ENCODE assay signal across 19 cellular contexts in genomic region chr3:141537866-141538265, GRCh38.
"Had no signal": no experiment of that assay in that cellular context is flagged by ENCODE, and none has a peak within 500 bp of the region (broad histone marks: within the 10 kb centered on the region; RNA-seq: fewer than 3 reads in every experiment).

No MANE protein-coding gene starts in this region.

- H3K27me3 Mint-ChIP-seq: activated naive CD8-positive, alpha-beta T cell treated with anti-CD3 and anti-CD28 coated beads, Interleukin-2, amount 10 ng/mL, durations not matched to agents 7 days and 5 days; activated T-helper 17 cell treated with anti-CD3 and anti-CD28 coated beads, Interleukin-2, amount 50 U/mL, for 72 hours had no signal

- ATAC-seq: activated T-helper 17 cell treated with anti-CD3 and anti-CD28 coated beads, Interleukin-2, amount 50 U/mL, for 72 hours; foreskin keratinocyte had no signal

- H3K9me3 ChIP-seq: sigmoid colon had no signal

- H3K4me3 ChIP-seq: coronary artery, lung, sigmoid colon, spleen had no signal

- H3K9me3 Mint-ChIP-seq: activated T-helper 17 cell treated with anti-CD3 and anti-CD28 coated beads, Interleukin-2, amount 50 U/mL, for 72 hours had no signal

- DNase-seq: activated CD4-positive, alpha-beta T cell treated with anti-CD3 and anti-CD28 coated beads, Interleukin-2, amount 50 U/mL, for 48 hours; activated naive CD4-positive, alpha-beta T cell; activated naive CD8-positive, alpha-beta T cell treated with anti-CD3 and anti-CD28 coated beads, Interleukin-2, amount 10 ng/mL, durations not matched to agents 7 days and 5 days; activated T-cell treated with anti-CD3 and anti-CD28 coated beads for 4 hours; amygdala; caudate nucleus; foreskin keratinocyte; hypothalamus; nephron progenitor cell; occipital lobe; posterior cingulate gyrus; sigmoid colon; spleen; stimulated activated naive CD4-positive, alpha-beta T cell had no signal

- H3K27ac Mint-ChIP-seq: activated naive CD8-positive, alpha-beta T cell treated with anti-CD3 and anti-CD28 coated beads, Interleukin-2, amount 10 ng/mL, durations not matched to agents 7 days and 5 days; mesothelial cell of epicardium; T-helper 2 cell treated with Interferon-gamma antibody and Interleukin-4, amounts not matched to agents 5 μg/mL and 100 μg/mL, for 36 hours had no signal

- H3K4me1 ChIP-seq: sigmoid colon had no signal

- H3K27me3 ChIP-seq: foreskin keratinocyte, sigmoid colon, spleen had no signal

- H3K27ac ChIP-seq: coronary artery, foreskin keratinocyte, sigmoid colon had no signal

- H3K4me3 Mint-ChIP-seq: activated naive CD8-positive, alpha-beta T cell treated with anti-CD3 and anti-CD28 coated beads, Interleukin-2, amount 10 ng/mL, durations not matched to agents 7 days and 5 days; activated T-helper 17 cell treated with anti-CD3 and anti-CD28 coated beads, Interleukin-2, amount 50 U/mL, for 72 hours; mesothelial cell of epicardium; nephron progenitor cell; T-helper 2 cell treated with Interferon-gamma antibody and Interleukin-4, amounts not matched to agents 5 μg/mL and 100 μg/mL, for 36 hours had no signal

- H3K4me1 Mint-ChIP-seq: nephron progenitor cell had no signal
